Comparison of ENCODE assay signal across 7 cellular contexts in genomic region chr1:201361652-201362504, GRCh38. TPM values are rescaled to one million over a fixed set of nuclear protein-coding genes. Genes with fewer than 3 reads are reported as not detected.
DNase-seq lines count a peak whose midpoint lies in the region; ATAC-seq and TF ChIP-seq lines count a peak whose summit lies in the region.

No MANE protein-coding gene starts in this region.

- H3K4me1 ChIP-seq in DOHH2 (ENCODE audit: control insufficient read depth, low read length) = no peaks in the 10 kb centered on the region
- H3K4me1 ChIP-seq in SJCRH30 = no peaks in the 10 kb centered on the region
- no peaks in the 10 kb centered on the region for H3K4me1 ChIP-seq in mucosa of descending colon (ENCODE audit: low read depth)

- H3K27ac ChIP-seq in DOHH2 (ENCODE audit: low read depth, low read length) (no peak overlapping the region), SJCRH30 (no peak overlapping the region)

- no peaks in the 10 kb centered on the region for H3K79me2 ChIP-seq in DOHH2 (ENCODE audit: control insufficient read depth, low read length)

- H3K9me2 ChIP-seq in DOHH2 (replicated peaks; ENCODE audit: control insufficient read depth, low read length) = no peaks in the 10 kb centered on the region

- no peaks in the 10 kb centered on the region for H3F3A ChIP-seq in DOHH2 (ENCODE audit: control insufficient read depth, insufficient read depth)

- peak; percentile 82 for TF ChIP-seq CTCF in DOHH2 (IDR thresholded peaks at IDR 0.05; ENCODE audit: low read depth, low read length, poor library complexity, severe bottlenecking)
- TF ChIP-seq CTCF in HFFc6 (IDR thresholded peaks at IDR 0.05) = peak; percentile 93
- peak; percentile 68 for TF ChIP-seq CTCF in mucosa of descending colon (IDR thresholded peaks at IDR 0.05)

- H3K36me3 ChIP-seq in DOHH2 (ENCODE audit: control insufficient read depth, low read length) (no peaks in the 10 kb centered on the region), SJCRH30 (peaks cover 31% of the 10 kb centered on the region), mucosa of descending colon (ENCODE audit: low read depth) (no peaks in the 10 kb centered on the region)

- DNase-seq in HFFc6 (peak; percentile 27), SJCRH30 (peak; percentile 59 to 78), epidermal melanocyte (ENCODE audit: insufficient read length, low spot score) (peak; percentile 86), mucosa of descending colon (peak in 2 of 3 donors; percentile 47 to 49), GF-D8 (lab: John Stamatoyannopoulos, UW) (no peak)

- H3K4me3 Mint-ChIP-seq in HFFc6 = no peak overlapping the region

- no peak overlapping the region for H3K4me2 ChIP-seq in DOHH2 (ENCODE audit: low read length)

- intact Hi-C loops in mucosa of descending colon (cut with DNase I, micrococcal nuclease) = loop anchor here (2.0 to 5.0 kb wide), 2 partner anchors 107 to 110 kb away; no protein-coding TSS in a partner anchor

- ATAC-seq in mucosa of descending colon = peak; percentile 53
- ATAC-seq in HG02623 (IDR thresholded peaks at IDR 0.05; ENCODE audit: unreplicated experiment) = no peak

- H3K9me3 Mint-ChIP-seq in HFFc6 = no peaks in the 10 kb centered on the region

- no peaks in the 10 kb centered on the region for H3K9me3 ChIP-seq in DOHH2 (ENCODE audit: control insufficient read depth, insufficient read depth, low read length)
- H3K9me3 ChIP-seq in SJCRH30 (replicated peaks) = no peaks in the 10 kb centered on the region
- no peaks in the 10 kb centered on the region for H3K9me3 ChIP-seq in mucosa of descending colon

- no peaks in the 10 kb centered on the region for H3K4me1 Mint-ChIP-seq in HFFc6 (ENCODE audit: low read depth)

- no peak overlapping the region for H3K4me3 ChIP-seq in DOHH2 (ENCODE audit: low read length)
- no peak overlapping the region for H3K4me3 ChIP-seq in SJCRH30
- H3K4me3 ChIP-seq in mucosa of descending colon = no peak overlapping the region

- no peaks in the 10 kb centered on the region for H3K27me3 ChIP-seq in DOHH2 (ENCODE audit: control insufficient read depth, low read length)
- no peaks in the 10 kb centered on the region for H3K27me3 ChIP-seq in SJCRH30

- H3K36me3 Mint-ChIP-seq in HFFc6 (ENCODE audit: low read depth) = no peaks in the 10 kb centered on the region

- peaks cover 43% of the 10 kb centered on the region for H3K27me3 Mint-ChIP-seq in HFFc6 (ENCODE audit: insufficient read depth)

- H4K20me1 ChIP-seq in DOHH2 (ENCODE audit: control insufficient read depth, insufficient read depth, low read depth, low read length) = no peaks in the 10 kb centered on the region

- no peak overlapping the region for H3K27ac Mint-ChIP-seq in HFFc6

RNA-seq across cellular contexts. Expression of gene TNNT2, which starts 15.6 kb away (rescaled TPM):
- not detected for total RNA-seq in HFFc6 (2021; fragmentation: NEBNext Ultra II Directional; extraction: Animal tissue kit (Norgen Biotek cat#: 25700))
- total RNA-seq in SJCRH30 (2014; rRNA removed; shearing (Covaris generic)) = 74.9 and 90.0 TPM in 2 replicates
- total RNA-seq in mucosa of descending colon = 1 to 10 TPM in 2 of 3 donors, under 1 TPM in 1; 0.28 to 4.0 (median 2.0) TPM

RNA-seq across cellular contexts. Expression of gene LAD1, which starts 37.2 kb away (rescaled TPM):
- not detected for total RNA-seq in HFFc6 (2021; fragmentation: NEBNext Ultra II Directional; extraction: Animal tissue kit (Norgen Biotek cat#: 25700))
- total RNA-seq in SJCRH30 (2014; rRNA removed; shearing (Covaris generic)) = 1.1 and 2.9 TPM in 2 replicates
- total RNA-seq in mucosa of descending colon = 100 to 1,000 TPM in 2 of 3 donors, 10 to 100 TPM in 1; 86.0 to 202 (median 130) TPM

RNA-seq across cellular contexts. Expression of gene TNNI1, which starts 59.7 kb away (rescaled TPM):
- total RNA-seq in HFFc6 (2021; fragmentation: NEBNext Ultra II Directional; extraction: Animal tissue kit (Norgen Biotek cat#: 25700)) = not detected
- 230 and 281 TPM in 2 replicates for total RNA-seq in SJCRH30 (2014; rRNA removed; shearing (Covaris generic))
- total RNA-seq in mucosa of descending colon = under 1 TPM; 0.13 to 0.64 (median 0.39) TPM

Comparison
In these comparisons a context has a peak if more than half of its experiments do, and no peak if none do; other contexts are left out.
1. RNA of gene TNNT2, which starts 15.6 kb away (total RNA-seq): 74.9 to 90.0 TPM in SJCRH30; 0.28 to 4.0 TPM in mucosa of descending colon and not detected in HFFc6; every median in the first group is over 10 times any median in the second.
2. RNA of gene LAD1, which starts 37.2 kb away (total RNA-seq): 86.0 to 202 TPM in mucosa of descending colon; 1.1 to 2.9 TPM in SJCRH30 and not detected in HFFc6; every median in the first group is over 10 times any median in the second.
3. RNA of gene TNNI1, which starts 59.7 kb away (total RNA-seq): 230 to 281 TPM in SJCRH30; 0.13 to 0.64 TPM in mucosa of descending colon and not detected in HFFc6; every median in the first group is over 100 times any median in the second.
4. Peak in every context shown above with its lines, with median percentiles within 50 percentile points of each other: CTCF ChIP-seq.